18 cellular contexts compared by ENCODE assay signal in genomic region chr15:45868109-45868691, GRCh38.
DNase-seq lines count a peak whose midpoint lies in the region; ATAC-seq and TF ChIP-seq lines count a peak whose summit lies in the region.
"Had no signal": no experiment of that assay in that cellular context is flagged by ENCODE, and none has a peak within 500 bp of the region (broad histone marks: within the 10 kb centered on the region; RNA-seq: fewer than 3 reads in every experiment).

No MANE protein-coding gene starts in this region.

- peaks cover 0 to 8% (median under 1%) of the 10 kb centered on the region in 11 experiments; a peak in 8 of 22 replicates for H3K36me3 ChIP-seq in BLaER1 treated with 17β-estradiol and CSF1 and Interleukin-3, amounts not matched to agents 10 nM and 100 nM
- H3K36me3 ChIP-seq in Loucy (ENCODE audit: insufficient read depth, low read length): no peaks in the 10 kb centered on the region
- H3K36me3 ChIP-seq: MG63 had no signal

- no peak overlapping the region for H3K4me3 Mint-ChIP-seq in chondrocyte (ENCODE audit: unreplicated experiment)
- H3K4me3 Mint-ChIP-seq: GM23338 had no signal

- H3K9me3 ChIP-seq in BLaER1 treated with 17β-estradiol and CSF1 and Interleukin-3, amounts not matched to agents 10 nM and 100 nM (replicated peaks in 1 of 11): peaks cover 23 to 64% (median 40%) of the 10 kb centered on the region in 11 experiments
- H3K9me3 ChIP-seq in Loucy (ENCODE audit: insufficient read depth, low read depth, low read length): no peaks in the 10 kb centered on the region
- H3K9me3 ChIP-seq: MG63 had no signal

- intact Hi-C loops in head of caudate nucleus (cut with DNase I): no loop called here

- DNase-seq in NOMO-1 (lab: John Stamatoyannopoulos, UW; ENCODE audit: unreplicated experiment in 2 of 2): peak; percentile 63 to 70
- DNase-seq in SKM-1 treated with dmso at 0.1 percent for 144 hours (lab: John Stamatoyannopoulos, UW; ENCODE audit: unreplicated experiment): peak; percentile 50
- no peak for DNase-seq in chondrocyte (ENCODE audit: low spot score)
- no peak for DNase-seq in NCI-H226
- DNase-seq in head of caudate nucleus: no peak
- DNase-seq: MG63, NCI-H187, NCI-H2107, NCI-H510A treated with DMSO at 0.1 percent for 48 hours, NCI-H774, Right ventricle myocardium superior, T-helper 9 cell had no signal

- H3F3A ChIP-seq in Loucy (ENCODE audit: low read depth): no peaks in the 10 kb centered on the region

- H3K27ac ChIP-seq in BLaER1 treated with 17β-estradiol and CSF1 and Interleukin-3, amounts not matched to agents 10 nM and 100 nM: peak overlapping the region in 4 of 11 experiments; percentile 34 to 72 (median 51); a peak in 5 of 22 replicates
- H3K27ac ChIP-seq: C4-2B had no signal

- H3K4me1 ChIP-seq in BLaER1 treated with 17β-estradiol and CSF1 and Interleukin-3, amounts not matched to agents 10 nM and 100 nM: peaks cover 18 to 84% (median 59%) of the 10 kb centered on the region in 10 experiments
- H3K4me1 ChIP-seq in Loucy (ENCODE audit: insufficient read depth, low read length, poor library complexity, severe bottlenecking): peaks cover 16% of the 10 kb centered on the region

- peaks cover 2% of the 10 kb centered on the region for H3K27me3 Mint-ChIP-seq in chondrocyte (ENCODE audit: low read depth)

- H3K9me2 ChIP-seq in Loucy (replicated peaks; ENCODE audit: low read depth, low read length): no peaks in the 10 kb centered on the region

- H3K4me3 ChIP-seq in BLaER1 treated with 17β-estradiol and CSF1 and Interleukin-3, amounts not matched to agents 10 nM and 100 nM: no peak overlapping the region
- H3K4me3 ChIP-seq in Loucy (ENCODE audit: low read length, poor library complexity, severe bottlenecking): no peak overlapping the region
- H3K4me3 ChIP-seq: GM23338, MG63 had no signal

- H3K9me3 Mint-ChIP-seq in chondrocyte (ENCODE audit: low read depth): peaks cover 24% of the 10 kb centered on the region

- no peaks in the 10 kb centered on the region for H3K36me3 Mint-ChIP-seq in chondrocyte (ENCODE audit: low read depth)

- H3K4me2 ChIP-seq in BLaER1 treated with 17β-estradiol and CSF1 and Interleukin-3, amounts not matched to agents 10 nM and 100 nM: peak overlapping the region; percentile 48 to 84 (median 68); a peak in 19 of 22 replicates
- H3K4me2 ChIP-seq in Loucy (ENCODE audit: low read depth, low read length, poor library complexity, severe bottlenecking): peak overlapping the region; percentile 51
- H3K4me2 ChIP-seq: GM23338 had no signal

- H3K79me2 ChIP-seq in Loucy (ENCODE audit: insufficient read depth, low read length): no peaks in the 10 kb centered on the region

- H3K27ac Mint-ChIP-seq in chondrocyte (ENCODE audit: unreplicated experiment): no peak overlapping the region
- H3K27ac Mint-ChIP-seq: GM23338 had no signal

- no peak overlapping the region for H2AFZ ChIP-seq in Loucy (ENCODE audit: low read length)
- H2AFZ ChIP-seq: GM23338 had no signal

- H3K27me3 ChIP-seq in BLaER1 treated with 17β-estradiol and CSF1 and Interleukin-3, amounts not matched to agents 10 nM and 100 nM: peaks cover 0 to 98% (median 0%) of the 10 kb centered on the region in 11 experiments; a peak in 7 of 22 replicates
- H3K27me3 ChIP-seq in Loucy (ENCODE audit: insufficient read depth, low read length, poor library complexity, severe bottlenecking): no peaks in the 10 kb centered on the region
- H3K27me3 ChIP-seq: MG63 had no signal

- no peak for TF ChIP-seq CTCF in Loucy (conservative IDR thresholded peaks at IDR 0.05; ENCODE audit: low read length)
- no peak for TF ChIP-seq CTCF in chondrocyte (IDR thresholded peaks at IDR 0.05)

- H4K20me1 ChIP-seq in BLaER1 treated with 17β-estradiol and CSF1 and Interleukin-3, amounts not matched to agents 10 nM and 100 nM: peaks cover 0 to 15% (median 0%) of the 10 kb centered on the region in 11 experiments; a peak in 4 of 22 replicates
- no peaks in the 10 kb centered on the region for H4K20me1 ChIP-seq in Loucy (ENCODE audit: insufficient read depth, low read length, poor library complexity, severe bottlenecking)

- peaks cover 19% of the 10 kb centered on the region for H3K4me1 Mint-ChIP-seq in chondrocyte (ENCODE audit: low read depth)
- H3K4me1 Mint-ChIP-seq: GM23338 had no signal

- peak overlapping the region in 1 of 11 experiments; percentile 56; a peak in 2 of 22 replicates for H3K9ac ChIP-seq in BLaER1 treated with 17β-estradiol and CSF1 and Interleukin-3, amounts not matched to agents 10 nM and 100 nM
- no peak overlapping the region for H3K9ac ChIP-seq in Loucy (ENCODE audit: low read depth, low read length, poor library complexity, severe bottlenecking)

- ATAC-seq in HG02852 (IDR thresholded peaks at IDR 0.05; ENCODE audit: unreplicated experiment): no peak
- ATAC-seq: GM23338, HCT116 had no signal

Comparison
In these comparisons a context has a peak if more than half of its experiments do, and no peak if none do; other contexts are left out.
1. DNase-seq: peak in NOMO-1 (2 of 2) and SKM-1 treated with dmso at 0.1 percent for 144 hours (single experiment); none in chondrocyte (single experiment), NCI-H226 (single experiment) and head of caudate nucleus (0 of 42).